ENCODE assay signal across 1 cellular context in the genomic region with DNA sequence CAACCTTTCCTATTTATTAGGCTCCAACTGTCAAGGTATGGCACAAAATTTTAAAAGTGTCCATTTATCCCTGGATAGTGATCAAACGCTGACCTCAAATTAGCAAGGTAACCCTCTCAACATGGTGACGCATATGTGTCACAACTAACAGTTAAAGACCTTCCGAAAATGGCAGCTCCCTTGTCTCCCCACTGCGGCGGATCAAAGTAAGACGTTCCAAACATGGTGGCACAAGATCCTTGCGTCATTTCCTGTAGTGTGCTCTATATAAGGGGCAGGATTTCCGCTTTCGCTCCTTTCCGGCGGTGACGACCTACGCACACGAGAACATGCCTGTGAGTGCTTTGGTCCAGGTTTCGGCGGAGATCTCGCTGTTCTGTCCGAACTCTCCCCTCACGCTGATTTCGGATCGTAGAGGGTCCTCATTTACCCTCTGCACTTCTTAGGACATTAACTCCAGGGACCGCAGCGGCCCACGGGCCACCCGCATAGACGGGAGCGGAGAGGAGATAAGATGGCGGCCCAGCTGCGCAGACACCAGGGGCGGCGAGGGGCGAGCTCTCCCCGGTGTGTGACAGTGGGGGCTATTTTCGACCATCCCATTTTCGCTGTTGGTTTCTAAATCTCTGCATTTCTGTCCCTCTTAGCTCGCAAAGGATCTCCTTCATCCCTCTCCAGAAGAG.
TF ChIP-seq lines count a peak whose summit lies in the region.

A gene (plus strand): TSS at position 295 of the 683 bp plus-strand sequence. CDS start 35 bp downstream, at position 330.

TF ChIP-seq in HepG2, 621 proteins besides CTCF, POLR2A, EP300 and RAD21 (continued from another document):
- TF ChIP-seq, protein P1, sequence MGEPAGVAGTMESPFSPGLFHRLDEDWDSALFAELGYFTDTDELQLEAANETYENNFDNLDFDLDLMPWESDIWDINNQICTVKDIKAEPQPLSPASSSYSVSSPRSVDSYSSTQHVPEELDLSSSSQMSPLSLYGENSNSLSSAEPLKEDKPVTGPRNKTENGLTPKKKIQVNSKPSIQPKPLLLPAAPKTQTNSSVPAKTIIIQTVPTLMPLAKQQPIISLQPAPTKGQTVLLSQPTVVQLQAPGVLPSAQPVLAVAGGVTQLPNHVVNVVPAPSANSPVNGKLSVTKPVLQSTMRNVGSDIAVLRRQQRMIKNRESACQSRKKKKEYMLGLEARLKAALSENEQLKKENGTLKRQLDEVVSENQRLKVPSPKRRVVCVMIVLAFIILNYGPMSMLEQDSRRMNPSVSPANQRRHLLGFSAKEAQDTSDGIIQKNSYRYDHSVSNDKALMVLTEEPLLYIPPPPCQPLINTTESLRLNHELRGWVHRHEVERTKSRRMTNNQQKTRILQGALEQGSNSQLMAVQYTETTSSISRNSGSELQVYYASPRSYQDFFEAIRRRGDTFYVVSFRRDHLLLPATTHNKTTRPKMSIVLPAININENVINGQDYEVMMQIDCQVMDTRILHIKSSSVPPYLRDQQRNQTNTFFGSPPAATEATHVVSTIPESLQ (CRISPR knock-in tag; conservative IDR thresholded peaks at IDR 0.05): peak; percentile 30; the same call in 1 of the 2 replicates
- TF ChIP-seq NFATC3 (CRISPR knock-in tag; IDR thresholded peaks at IDR 0.05) (peak; percentile 37; the same call in 1 of the 2 replicates), NKX3-1 (CRISPR knock-in tag; IDR thresholded peaks at IDR 0.05) (peak; percentile 79; the same call in 1 of the 2 replicates), FIP1L1 (IDR thresholded peaks at IDR 0.05; ENCODE audit: borderline replicate concordance, insufficient read depth, low read depth, low read length) (peak; percentile 71; the same call in 1 of the 2 replicates)
